ENCODE assay signal across 20 cellular contexts in genomic region chr11:573146-573759, GRCh38.
"Had no signal": no experiment of that assay in that cellular context is flagged by ENCODE, and none has a peak within 500 bp of the region (broad histone marks: within the 10 kb centered on the region; RNA-seq: fewer than 3 reads in every experiment).

No MANE protein-coding gene starts in this region.

- ATAC-seq: activated CD4-positive, alpha-beta T cell treated with anti-CD3 and anti-CD28 coated beads for 36 hours; activated CD8-positive, alpha-beta memory T cell treated with anti-CD3 and anti-CD28 coated beads, Interleukin-2, amount 10 ng/mL, durations not matched to agents 7 days and 5 days; activated naive CD4-positive, alpha-beta T cell treated with anti-CD3 and anti-CD28 coated beads, Interleukin-2, amount 50 U/mL, for 72 hours; mucosa of descending colon; naive thymus-derived CD4-positive, alpha-beta T cell; right cardiac atrium; stimulated activated naive CD8-positive, alpha-beta T cell treated with anti-CD3 and anti-CD28 coated beads, Interleukin-15, Interleukin-2, amounts not matched to agents 100 U/mL and 50 U/mL, for 24 hours had no signal

- H3K27me3 ChIP-seq: suprapubic skin had no signal

- DNase-seq: activated CD4-positive, alpha-beta memory T cell treated with anti-CD3 and anti-CD28 coated beads for 36 hours; activated CD4-positive, alpha-beta T cell treated with anti-CD3 and anti-CD28 coated beads for 36 hours; activated CD8-positive, alpha-beta memory T cell treated with anti-CD3 and anti-CD28 coated beads, Interleukin-2, amount 10 ng/mL, durations not matched to agents 7 days and 5 days; activated effector memory CD4-positive, alpha-beta T cell treated with Interleukin-2 at 50 U/mL for 16 hours; activated T-cell treated with anti-CD3 and anti-CD28 coated beads, Interleukin-2, amount 50 U/mL, for 1 hour; effector CD8-positive, alpha-beta T cell; foreskin fibroblast; glutamatergic neuron; immature natural killer cell; mucosa of descending colon; occipital lobe; small intestine; stimulated activated naive CD8-positive, alpha-beta T cell treated with anti-CD3 and anti-CD28 coated beads, Interleukin-15, Interleukin-2, amounts not matched to agents 100 U/mL and 50 U/mL, for 24 hours; WERI-Rb-1 had no signal

- H3K36me3 ChIP-seq: prostate gland, suprapubic skin had no signal

- H3K4me3 ChIP-seq: coronary artery, mucosa of descending colon, prostate gland had no signal

- H3K9me3 ChIP-seq: mucosa of descending colon, prostate gland, suprapubic skin had no signal

- H3K27ac ChIP-seq: prostate gland, suprapubic skin, WERI-Rb-1 had no signal
